9 cellular contexts compared by ENCODE assay signal in the genomic region with DNA sequence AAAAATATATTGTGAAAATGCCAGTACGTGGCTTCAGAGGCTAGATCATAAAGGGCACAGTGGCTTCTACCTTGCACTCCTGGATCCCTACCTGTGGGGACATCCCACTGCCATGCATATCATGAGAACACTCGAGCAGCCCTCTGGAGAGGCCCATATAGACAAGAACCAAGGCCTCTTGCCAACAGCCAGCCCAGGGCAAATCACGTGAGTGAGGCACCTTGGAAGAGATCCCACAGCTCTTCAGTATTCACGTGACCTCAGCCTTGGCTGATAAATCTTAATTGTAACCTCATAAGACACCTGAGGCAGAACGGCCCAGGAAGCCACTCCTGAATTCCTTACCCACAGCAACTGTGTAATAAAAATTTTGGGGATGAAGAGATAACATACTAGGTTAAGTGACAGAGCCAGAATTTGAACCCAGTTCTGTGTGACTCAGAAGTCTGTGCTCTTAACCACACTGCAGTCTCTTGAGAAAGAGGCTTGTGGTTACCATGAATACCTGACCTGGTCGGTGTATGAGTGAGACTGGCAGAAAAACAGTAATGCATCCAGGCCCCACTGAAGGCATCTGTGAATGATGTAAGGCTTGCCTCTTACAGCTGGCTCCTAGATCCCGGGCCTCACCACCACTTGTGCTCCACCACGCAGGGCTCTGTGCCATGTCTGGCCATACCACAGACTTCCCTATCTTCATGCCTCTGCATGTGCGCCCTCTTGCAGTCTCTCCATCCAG. TPM values are rescaled to one million over a fixed set of nuclear protein-coding genes. Genes with fewer than 3 reads are reported as not detected.
DNase-seq lines count a peak whose midpoint lies in the region; ATAC-seq and TF ChIP-seq lines count a peak whose summit lies in the region.
"Had no signal": no experiment of that assay in that cellular context is flagged by ENCODE, and none has a peak within 500 bp of the region (broad histone marks: within the 10 kb centered on the region; RNA-seq: fewer than 3 reads in every experiment).

No MANE protein-coding gene starts in this region.

- POLR2A ChIA-PET in activated CD4-positive, alpha-beta T cell treated with anti-CD3 and anti-CD28 coated beads for 36 hours (lab: Charles Lee) = no interaction called here
- POLR2A ChIA-PET in activated CD4-positive, alpha-beta T cell treated with anti-CD3 and anti-CD28 coated beads, Interleukin-2, amount 10 ng/mL, durations not matched to agents 7 days and 5 days (lab: Charles Lee) = no interaction called here
- POLR2A ChIA-PET in GM10248 (lab: Yijun Ruan, JAX) = interaction anchor here (0.6 kb wide), 1 partner anchor 333 kb away, joined by 4 read pairs; no protein-coding TSS in a partner anchor

- H3K36me3 ChIP-seq in hepatocyte (replicated peaks; ENCODE audit: insufficient read depth, low read depth) (peaks cover 14% of the 10 kb centered on the region), upper lobe of left lung (peaks cover 80 to 100% (median 98%) of the 10 kb centered on the region in 4 donors)

- no peaks in the 10 kb centered on the region for H3K27me3 Mint-ChIP-seq in activated CD4-positive, alpha-beta T cell treated with anti-CD3 and anti-CD28 coated beads for 36 hours
- no peaks in the 10 kb centered on the region for H3K27me3 Mint-ChIP-seq in activated CD4-positive, alpha-beta T cell treated with anti-CD3 and anti-CD28 coated beads, Interleukin-2, amount 10 ng/mL, durations not matched to agents 7 days and 5 days
- H3K27me3 Mint-ChIP-seq in activated T-helper 17 cell treated with anti-CD3 and anti-CD28 coated beads, Interleukin-2, amount 50 U/mL, for 72 hours = no peaks in the 10 kb centered on the region
- H3K27me3 Mint-ChIP-seq in activated T-cell treated with anti-CD3 and anti-CD28 coated beads, Interleukin-2, amount 50 U/mL, for 24 hours = no peaks in the 10 kb centered on the region
- H3K27me3 Mint-ChIP-seq: CD4-positive, CD25-positive, alpha-beta regulatory T cell had no signal

- peaks cover 19% of the 10 kb centered on the region for H4K20me1 ChIP-seq in hepatocyte (ENCODE audit: insufficient read depth, poor library complexity, severe bottlenecking)

- H3K27ac Mint-ChIP-seq in activated CD4-positive, alpha-beta T cell treated with anti-CD3 and anti-CD28 coated beads for 36 hours = no peak overlapping the region
- H3K27ac Mint-ChIP-seq in activated CD4-positive, alpha-beta T cell treated with anti-CD3 and anti-CD28 coated beads, Interleukin-2, amount 10 ng/mL, durations not matched to agents 7 days and 5 days = no peak overlapping the region
- H3K27ac Mint-ChIP-seq in activated T-helper 17 cell treated with anti-CD3 and anti-CD28 coated beads, Interleukin-2, amount 50 U/mL, for 72 hours = no peak overlapping the region
- H3K27ac Mint-ChIP-seq in activated T-cell treated with anti-CD3 and anti-CD28 coated beads, Interleukin-2, amount 50 U/mL, for 24 hours = no peak overlapping the region

- H3K4me1 Mint-ChIP-seq in activated CD4-positive, alpha-beta T cell treated with anti-CD3 and anti-CD28 coated beads for 36 hours = no peaks in the 10 kb centered on the region
- H3K4me1 Mint-ChIP-seq in activated CD4-positive, alpha-beta T cell treated with anti-CD3 and anti-CD28 coated beads, Interleukin-2, amount 10 ng/mL, durations not matched to agents 7 days and 5 days = no peaks in the 10 kb centered on the region
- H3K4me1 Mint-ChIP-seq in activated T-helper 17 cell treated with anti-CD3 and anti-CD28 coated beads, Interleukin-2, amount 50 U/mL, for 72 hours = no peaks in the 10 kb centered on the region
- no peaks in the 10 kb centered on the region for H3K4me1 Mint-ChIP-seq in activated T-cell treated with anti-CD3 and anti-CD28 coated beads, Interleukin-2, amount 50 U/mL, for 24 hours (ENCODE audit: low read depth)
- H3K4me1 Mint-ChIP-seq: CD4-positive, CD25-positive, alpha-beta regulatory T cell had no signal

- H3K4me3 ChIP-seq in hepatocyte = no peak overlapping the region
- no peak overlapping the region for H3K4me3 ChIP-seq in upper lobe of left lung

- CTCF ChIA-PET in activated CD4-positive, alpha-beta T cell treated with anti-CD3 and anti-CD28 coated beads for 36 hours (lab: Charles Lee) = interaction anchor here (0.6 kb wide), 1 partner anchor 32 kb away, joined by 3 read pairs; no protein-coding TSS in a partner anchor
- CTCF ChIA-PET in activated CD4-positive, alpha-beta T cell treated with anti-CD3 and anti-CD28 coated beads, Interleukin-2, amount 10 ng/mL, durations not matched to agents 7 days and 5 days (lab: Charles Lee) = no interaction called here
- CTCF ChIA-PET in GM10248 (lab: Yijun Ruan, JAX) = interaction anchor here (1.5 to 3.2 kb wide), 3 partner anchors 11 to 32 kb away, joined by 7 to 17 read pairs (median 9); no protein-coding TSS in a partner anchor

- H3K4me1 ChIP-seq in hepatocyte (ENCODE audit: insufficient read depth) (no peaks in the 10 kb centered on the region), upper lobe of left lung (peaks cover 39 to 59% (median 46%) of the 10 kb centered on the region in 4 donors)

- H3K27me3 ChIP-seq in hepatocyte (no peaks in the 10 kb centered on the region), upper lobe of left lung (no peaks in the 10 kb centered on the region)

- peaks cover 37% of the 10 kb centered on the region for H3K36me3 Mint-ChIP-seq in activated CD4-positive, alpha-beta T cell treated with anti-CD3 and anti-CD28 coated beads for 36 hours (ENCODE audit: low read depth)
- H3K36me3 Mint-ChIP-seq in activated CD4-positive, alpha-beta T cell treated with anti-CD3 and anti-CD28 coated beads, Interleukin-2, amount 10 ng/mL, durations not matched to agents 7 days and 5 days (ENCODE audit: low read depth) = peaks cover 42% of the 10 kb centered on the region
- peaks cover 88% of the 10 kb centered on the region for H3K36me3 Mint-ChIP-seq in activated T-helper 17 cell treated with anti-CD3 and anti-CD28 coated beads, Interleukin-2, amount 50 U/mL, for 72 hours (ENCODE audit: low read depth)
- peaks cover 98% of the 10 kb centered on the region for H3K36me3 Mint-ChIP-seq in activated T-cell treated with anti-CD3 and anti-CD28 coated beads, Interleukin-2, amount 50 U/mL, for 24 hours (ENCODE audit: low read depth)

- peaks cover 25% of the 10 kb centered on the region for H3K79me2 ChIP-seq in hepatocyte

- H3K4me3 Mint-ChIP-seq in activated CD4-positive, alpha-beta T cell treated with anti-CD3 and anti-CD28 coated beads for 36 hours = no peak overlapping the region
- no peak overlapping the region for H3K4me3 Mint-ChIP-seq in activated CD4-positive, alpha-beta T cell treated with anti-CD3 and anti-CD28 coated beads, Interleukin-2, amount 10 ng/mL, durations not matched to agents 7 days and 5 days
- no peak overlapping the region for H3K4me3 Mint-ChIP-seq in activated T-helper 17 cell treated with anti-CD3 and anti-CD28 coated beads, Interleukin-2, amount 50 U/mL, for 72 hours
- no peak overlapping the region for H3K4me3 Mint-ChIP-seq in activated T-cell treated with anti-CD3 and anti-CD28 coated beads, Interleukin-2, amount 50 U/mL, for 24 hours
- H3K4me3 Mint-ChIP-seq: CD4-positive, CD25-positive, alpha-beta regulatory T cell had no signal

- 87% methylated on average over 9 of the region's 9 CpGs for WGBS in hepatocyte (ENCODE audit: low lambda C conversion rate, missing lambda C conversion rate)
- WGBS in upper lobe of left lung, 2 donors = 42 to 53% methylated on average over 8 to 9 of the region's 9 CpGs

- no peaks in the 10 kb centered on the region for H3K9me2 ChIP-seq in hepatocyte (replicated peaks; ENCODE audit: insufficient read depth)

- DNase-seq in activated CD4-positive, alpha-beta T cell treated with anti-CD3 and anti-CD28 coated beads for 36 hours = no peak
- no peak for DNase-seq in activated CD4-positive, alpha-beta T cell treated with anti-CD3 and anti-CD28 coated beads, Interleukin-2, amount 10 ng/mL, durations not matched to agents 7 days and 5 days
- DNase-seq in hepatocyte (ENCODE audit: low spot score) = peak; percentile 46
- DNase-seq in upper lobe of left lung = peak in 1 of 2 donors; percentile 85
- DNase-seq in activated T-cell treated with anti-CD3 and anti-CD28 coated beads, Interleukin-2, amount 50 U/mL, for 24 hours = no peak
- no peak for DNase-seq in stimulated activated CD4-positive, alpha-beta T cell treated with anti-CD3 and anti-CD28 coated beads, Interleukin-2, amount 100 ng/mL, for 48 hours
- no peak for DNase-seq in GM10248 (ENCODE audit: extremely low spot score)
- DNase-seq: CD4-positive, CD25-positive, alpha-beta regulatory T cell had no signal

- intact Hi-C loops in activated CD4-positive, alpha-beta T cell treated with anti-CD3 and anti-CD28 coated beads for 36 hours (cut with DNase I, micrococcal nuclease) = no loop called here

- H3K27ac ChIP-seq in hepatocyte = no peak overlapping the region
- peak overlapping the region; percentile 60 to 86 (median 78) for H3K27ac ChIP-seq in upper lobe of left lung

- H3K9me3 Mint-ChIP-seq in activated CD4-positive, alpha-beta T cell treated with anti-CD3 and anti-CD28 coated beads for 36 hours (ENCODE audit: low read depth) = no peaks in the 10 kb centered on the region
- H3K9me3 Mint-ChIP-seq in activated CD4-positive, alpha-beta T cell treated with anti-CD3 and anti-CD28 coated beads, Interleukin-2, amount 10 ng/mL, durations not matched to agents 7 days and 5 days = no peaks in the 10 kb centered on the region
- H3K9me3 Mint-ChIP-seq in activated T-helper 17 cell treated with anti-CD3 and anti-CD28 coated beads, Interleukin-2, amount 50 U/mL, for 72 hours = no peaks in the 10 kb centered on the region
- no peaks in the 10 kb centered on the region for H3K9me3 Mint-ChIP-seq in activated T-cell treated with anti-CD3 and anti-CD28 coated beads, Interleukin-2, amount 50 U/mL, for 24 hours
- H3K9me3 Mint-ChIP-seq: CD4-positive, CD25-positive, alpha-beta regulatory T cell had no signal

- H3K9me3 ChIP-seq in hepatocyte (ENCODE audit: low read depth) (no peaks in the 10 kb centered on the region), upper lobe of left lung (no peaks in the 10 kb centered on the region)

- no peak for TF ChIP-seq EP300 in upper lobe of left lung (IDR thresholded peaks at IDR 0.05)

- no peak for TF ChIP-seq CTCF in hepatocyte (IDR thresholded peaks at IDR 0.05; ENCODE audit: poor library complexity)
- TF ChIP-seq CTCF in upper lobe of left lung (IDR thresholded peaks at IDR 0.05) = no peak
- TF ChIP-seq CTCF in GM10248 (IDR thresholded peaks at IDR 0.05; ENCODE audit: control extremely low read depth, extremely low read depth, low read depth, missing control alignments) = no peak

- peak; percentile 66 for ATAC-seq in activated CD4-positive, alpha-beta T cell treated with anti-CD3 and anti-CD28 coated beads for 36 hours
- ATAC-seq in activated T-helper 17 cell treated with anti-CD3 and anti-CD28 coated beads, Interleukin-2, amount 50 U/mL, for 72 hours (replicated peaks) = peak; percentile 73
- peak; percentile 60 to 72 for ATAC-seq in upper lobe of left lung (ENCODE audit: low FRiP score in 2 of 2)

- no peak overlapping the region for H3K4me2 ChIP-seq in hepatocyte

- H2AFZ ChIP-seq in hepatocyte = no peak overlapping the region

- TF ChIP-seq POLR2A in upper lobe of left lung (IDR thresholded peaks at IDR 0.05) = no peak

RNA-seq across cellular contexts. Expression of a gene that starts 6.9 kb away (rescaled TPM):
- not detected for total RNA-seq in activated CD4-positive, alpha-beta T cell treated with anti-CD3 and anti-CD28 coated beads for 36 hours
- total RNA-seq in activated CD4-positive, alpha-beta T cell treated with anti-CD3 and anti-CD28 coated beads, Interleukin-2, amount 10 ng/mL, durations not matched to agents 7 days and 5 days = not detected
- not detected for total RNA-seq in activated T-helper 17 cell treated with anti-CD3 and anti-CD28 coated beads, Interleukin-2, amount 50 U/mL, for 72 hours
- total RNA-seq in hepatocyte = not detected in 2 replicates
- not detected in 2 replicates for polyA plus RNA-seq in hepatocyte
- under 1 TPM in 2 of 6 donors, not detected in 4; 0.79 to 0.91 TPM for total RNA-seq in upper lobe of left lung
- total RNA-seq: CD4-positive, CD25-positive, alpha-beta regulatory T cell had no signal
- polyA plus RNA-seq: CD4-positive, CD25-positive, alpha-beta regulatory T cell had no signal
